In genomic region chr7:46100521-46100920, GRCh38 we compare ENCODE assay signal across 15 cellular contexts.
A peak's percentile ranks its signal among the peaks of the same experiment; 100 is the strongest.
DNase-seq lines count a peak whose midpoint lies in the region; TF ChIP-seq lines count a peak whose summit lies in the region.
"Had no signal": no experiment of that assay in that cellular context is flagged by ENCODE, and none has a peak within 500 bp of the region (broad histone marks: within the 10 kb centered on the region; RNA-seq: fewer than 3 reads in every experiment).

No MANE protein-coding gene starts in this region.

- CTCF ChIA-PET in PC-9 (lab: Charles Lee): no interaction called here

- no peaks in the 10 kb centered on the region for H4K20me1 ChIP-seq in PC-9 (ENCODE audit: insufficient read depth)

- no peaks in the 10 kb centered on the region for H3K79me2 ChIP-seq in PC-9 (ENCODE audit: low read depth)

- no peaks in the 10 kb centered on the region for H3K4me1 ChIP-seq in PC-9 (replicated peaks; ENCODE audit: insufficient read depth)
- H3K4me1 ChIP-seq in neuronal stem cell (ENCODE audit: control insufficient read depth in 2 of 2, insufficient read depth in 1 of 2, low read depth in 1 of 2, low read length in 2 of 2): no peaks in the 10 kb centered on the region
- H3K4me1 ChIP-seq: BE2C had no signal

- H3K27me3 ChIP-seq in PC-9 (ENCODE audit: insufficient read depth, low read depth): no peaks in the 10 kb centered on the region
- H3K27me3 ChIP-seq in neuronal stem cell (ENCODE audit: control insufficient read depth in 3 of 3, insufficient read depth in 3 of 3, low read depth in 1 of 3, low read length in 3 of 3): no peaks in the 10 kb centered on the region
- H3K27me3 ChIP-seq: BE2C had no signal

- H3K4me3 ChIP-seq in PC-9 (no peak overlapping the region), neuronal stem cell (ENCODE audit: low read length in 2 of 2) (no peak overlapping the region)
- H3K4me3 ChIP-seq: GM23338 had no signal

- H3K18ac ChIP-seq in neuronal stem cell (ENCODE audit: low read length): no peak overlapping the region

- TF ChIP-seq CTCF in PC-9 (conservative IDR thresholded peaks at IDR 0.05): no peak

- BruUV-seq in PC-9 (replicated peaks; lab: Mats Ljungman, UMichigan): no TSS peak

- H3K36me3 ChIP-seq in PC-9 (ENCODE audit: low read depth): no peaks in the 10 kb centered on the region
- no peaks in the 10 kb centered on the region for H3K36me3 ChIP-seq in neuronal stem cell (replicated peaks in 1 of 2; ENCODE audit: control insufficient read depth in 2 of 2, insufficient read depth in 2 of 2, low read length in 2 of 2)
- H3K36me3 ChIP-seq: BE2C had no signal

- H3K9me3 ChIP-seq in PC-9 (ENCODE audit: insufficient read depth, low read depth): no peaks in the 10 kb centered on the region
- H3K9me3 ChIP-seq in neuronal stem cell (replicated peaks in 1 of 2; ENCODE audit: control insufficient read depth in 2 of 2, insufficient read depth in 1 of 2, low read depth in 1 of 2, low read length in 2 of 2): no peaks in the 10 kb centered on the region
- H3K9me3 ChIP-seq: BE2C had no signal

- no peak overlapping the region for H2AK5ac ChIP-seq in neuronal stem cell (ENCODE audit: low read depth, low read length)

- DNase-seq in EH (ENCODE audit: low read depth): peak; percentile 50
- no peak for DNase-seq in PC-9
- DNase-seq in fibroblast of peridontal ligament (ENCODE audit: extremely low read depth): peak; percentile 30
- DNase-seq in renal cortical epithelial cell (ENCODE audit: low read depth): peak; percentile 44
- DNase-seq in neuronal stem cell (ENCODE audit: low spot score): no peak
- DNase-seq in ureter (ENCODE audit: low spot score): no peak
- no peak for DNase-seq in H4 (ENCODE audit: low spot score)
- DNase-seq: BE2C; CD4-positive, alpha-beta memory T cell; DMS79; EL; H9 had no signal

- H3K9ac ChIP-seq in neuronal stem cell (ENCODE audit: low read depth, low read length, poor library complexity): no peak overlapping the region

- H3F3A ChIP-seq in PC-9 (ENCODE audit: insufficient read depth, low read depth): no peaks in the 10 kb centered on the region

- H3K9me2 ChIP-seq in PC-9 (ENCODE audit: insufficient read depth): 0 out of 2 replicates have a peak, but pooled peaks cover 3% of the 10 kb centered on the region

- WGBS in neuronal stem cell (ENCODE audit: extremely low coverage in 2 of 2, insufficient read length in 2 of 2, insufficient replicate concordance in 1 of 2), 2 donors: no CpG with 5 or more reads among the region's 1 CpG

- H2AFZ ChIP-seq in PC-9: 0 out of 2 replicates have a peak overlapping the region, but pooled peaks have one; percentile 13
- no peak overlapping the region for H2AFZ ChIP-seq in neuronal stem cell (ENCODE audit: low read length)
- H2AFZ ChIP-seq: GM23338 had no signal

- H3K4me2 ChIP-seq in PC-9: no peak overlapping the region
- H3K4me2 ChIP-seq in neuronal stem cell (ENCODE audit: insufficient read depth, low read length, poor library complexity, severe bottlenecking): no peak overlapping the region
- H3K4me2 ChIP-seq: GM23338 had no signal

- no peak overlapping the region for H3K27ac ChIP-seq in PC-9
- H3K27ac ChIP-seq in neuronal stem cell (replicated peaks; ENCODE audit: low read length): no peak overlapping the region
- H3K27ac ChIP-seq: C4-2B, HL-60 had no signal

- H2BK12ac ChIP-seq in neuronal stem cell (ENCODE audit: low read length): no peak overlapping the region

- H4K8ac ChIP-seq in neuronal stem cell (ENCODE audit: low read depth, low read length): no peak overlapping the region

- POLR2A ChIA-PET in PC-9 (lab: Charles Lee; ENCODE audit: unreplicated experiment): interaction anchor here (0.7 kb wide), 1 partner anchor 171 kb away, joined by 4 read pairs; no protein-coding TSS in a partner anchor

- no peak overlapping the region for H3K4ac ChIP-seq in neuronal stem cell (ENCODE audit: low read length)

- H4K91ac ChIP-seq in neuronal stem cell (ENCODE audit: low read depth, low read length, poor library complexity): no peak overlapping the region

- intact Hi-C loops in PC-9 (cut with micrococcal nuclease; ENCODE audit: unreplicated experiment): no loop called here

- H3K79me1 ChIP-seq in neuronal stem cell (ENCODE audit: low read depth, low read length): no peaks in the 10 kb centered on the region

- no peak overlapping the region for H3K23ac ChIP-seq in neuronal stem cell (ENCODE audit: low read depth, low read length, poor library complexity)

- no peak overlapping the region for H2BK5ac ChIP-seq in neuronal stem cell (ENCODE audit: low read length)

- no peak overlapping the region for H3K14ac ChIP-seq in neuronal stem cell (ENCODE audit: low read length)

- H2BK120ac ChIP-seq in neuronal stem cell (ENCODE audit: low read depth, low read length): no peak overlapping the region

- H2BK15ac ChIP-seq in neuronal stem cell (ENCODE audit: low read length): no peak overlapping the region

Comparison
In these comparisons a context has a peak if more than half of its experiments do, and no peak if none do; other contexts are left out.
1. DNase-seq: peak in EH (single experiment), fibroblast of peridontal ligament (single experiment) and renal cortical epithelial cell (single experiment); none in PC-9 (0 of 2), neuronal stem cell (single experiment), ureter (single experiment) and H4 (single experiment).